In genomic region chr5:111741270-111741669, GRCh38 we compare ENCODE assay signal across 11 cellular contexts. TPM values are rescaled to one million over a fixed set of nuclear protein-coding genes. Genes with fewer than 3 reads are reported as not detected.
DNase-seq lines count a peak whose midpoint lies in the region; ATAC-seq lines count a peak whose summit lies in the region.
"Had no signal": no experiment of that assay in that cellular context is flagged by ENCODE, and none has a peak within 500 bp of the region (broad histone marks: within the 10 kb centered on the region; RNA-seq: fewer than 3 reads in every experiment).

No MANE protein-coding gene starts in this region.

- H3K36me3 ChIP-seq in Karpas-422 (ENCODE audit: insufficient read depth, low read length) = no peaks in the 10 kb centered on the region
- H3K36me3 ChIP-seq: heart right ventricle had no signal

- peaks cover 8% of the 10 kb centered on the region for H3K36me3 Mint-ChIP-seq in activated CD4-positive, alpha-beta T cell treated with anti-CD3 and anti-CD28 coated beads, Interleukin-2, amount 10 ng/mL, durations not matched to agents 24 days and 14 days (ENCODE audit: low read depth)
- H3K36me3 Mint-ChIP-seq in activated CD8-positive, alpha-beta T cell treated with anti-CD3 and anti-CD28 coated beads, Interleukin-2, amount 10 ng/mL, durations not matched to agents 7 days and 5 days (ENCODE audit: low read depth) = no peaks in the 10 kb centered on the region

- CTCF ChIA-PET in activated CD8-positive, alpha-beta T cell treated with anti-CD3 and anti-CD28 coated beads, Interleukin-2, amount 10 ng/mL, durations not matched to agents 7 days and 5 days (lab: Charles Lee) = interaction anchor here (1.3 to 1.9 kb wide), 3 partner anchors 9 to 190 kb away, joined by 3 to 11 read pairs (median 4); partner anchors contain the start of gene NREP

- H3K4me3 ChIP-seq in Karpas-422 (ENCODE audit: low read length) = no peak overlapping the region
- H3K4me3 ChIP-seq: heart right ventricle had no signal

- H3K4me1 Mint-ChIP-seq in activated CD4-positive, alpha-beta T cell treated with anti-CD3 and anti-CD28 coated beads, Interleukin-2, amount 10 ng/mL, durations not matched to agents 24 days and 14 days = peaks cover 41% of the 10 kb centered on the region
- peaks cover 22% of the 10 kb centered on the region for H3K4me1 Mint-ChIP-seq in activated CD8-positive, alpha-beta T cell treated with anti-CD3 and anti-CD28 coated beads, Interleukin-2, amount 10 ng/mL, durations not matched to agents 7 days and 5 days (ENCODE audit: low read depth)
- peaks cover 39% of the 10 kb centered on the region for H3K4me1 Mint-ChIP-seq in stimulated activated naive CD8-positive, alpha-beta T cell treated with anti-CD3 and anti-CD28 coated beads, Interleukin-15, amount 100 ng/mL, for 72 hours

- H3K4me2 ChIP-seq in Karpas-422 (ENCODE audit: low read depth, low read length, poor library complexity, severe bottlenecking) = no peak overlapping the region

- H3K27me3 Mint-ChIP-seq in activated CD4-positive, alpha-beta T cell treated with anti-CD3 and anti-CD28 coated beads, Interleukin-2, amount 10 ng/mL, durations not matched to agents 24 days and 14 days = no peaks in the 10 kb centered on the region
- H3K27me3 Mint-ChIP-seq in activated CD8-positive, alpha-beta T cell treated with anti-CD3 and anti-CD28 coated beads, Interleukin-2, amount 10 ng/mL, durations not matched to agents 7 days and 5 days (ENCODE audit: low read depth) = peaks cover 3% of the 10 kb centered on the region
- H3K27me3 Mint-ChIP-seq in stimulated activated naive CD8-positive, alpha-beta T cell treated with anti-CD3 and anti-CD28 coated beads, Interleukin-15, amount 100 ng/mL, for 72 hours = peaks cover 10% of the 10 kb centered on the region
- H3K27me3 Mint-ChIP-seq: B cell had no signal

- no peak overlapping the region for H3K27ac ChIP-seq in Karpas-422 (ENCODE audit: low read length)

- H3K4me1 ChIP-seq in Karpas-422 (ENCODE audit: low read length) = no peaks in the 10 kb centered on the region

- H3K4me3 Mint-ChIP-seq in activated CD4-positive, alpha-beta T cell treated with anti-CD3 and anti-CD28 coated beads, Interleukin-2, amount 10 ng/mL, durations not matched to agents 24 days and 14 days = peak overlapping the region; percentile 75
- H3K4me3 Mint-ChIP-seq in activated CD8-positive, alpha-beta T cell treated with anti-CD3 and anti-CD28 coated beads, Interleukin-2, amount 10 ng/mL, durations not matched to agents 7 days and 5 days = no peak overlapping the region
- peak overlapping the region; percentile 32 to 53 for H3K4me3 Mint-ChIP-seq in stimulated activated naive CD8-positive, alpha-beta T cell treated with anti-CD3 and anti-CD28 coated beads, Interleukin-15, amount 100 ng/mL, for 72 hours
- H3K4me3 Mint-ChIP-seq: B cell had no signal

- no peak overlapping the region for H2AFZ ChIP-seq in Karpas-422 (ENCODE audit: low read length)

- no peaks in the 10 kb centered on the region for H3K9me3 Mint-ChIP-seq in activated CD4-positive, alpha-beta T cell treated with anti-CD3 and anti-CD28 coated beads, Interleukin-2, amount 10 ng/mL, durations not matched to agents 24 days and 14 days
- H3K9me3 Mint-ChIP-seq in activated CD8-positive, alpha-beta T cell treated with anti-CD3 and anti-CD28 coated beads, Interleukin-2, amount 10 ng/mL, durations not matched to agents 7 days and 5 days (ENCODE audit: insufficient read depth) = no peaks in the 10 kb centered on the region
- H3K9me3 Mint-ChIP-seq in stimulated activated naive CD8-positive, alpha-beta T cell treated with anti-CD3 and anti-CD28 coated beads, Interleukin-15, amount 100 ng/mL, for 72 hours = no peaks in the 10 kb centered on the region

- no peaks in the 10 kb centered on the region for H3K9me2 ChIP-seq in Karpas-422 (replicated peaks; ENCODE audit: insufficient read depth, low read length)

- POLR2A ChIA-PET in activated CD8-positive, alpha-beta T cell treated with anti-CD3 and anti-CD28 coated beads, Interleukin-2, amount 10 ng/mL, durations not matched to agents 7 days and 5 days (lab: Charles Lee) = interaction anchor here (0.9 to 3.6 kb wide), 2 partner anchors 14 to 16 kb away, joined by 3 to 18 read pairs; partner anchors contain the start of gene NREP

- no peaks in the 10 kb centered on the region for H4K20me1 ChIP-seq in Karpas-422 (ENCODE audit: insufficient read depth, low read depth, low read length)

- DNase-seq in activated CD4-positive, alpha-beta T cell treated with anti-CD3 and anti-CD28 coated beads, Interleukin-2, amount 10 ng/mL, durations not matched to agents 24 days and 14 days = peak; percentile 64
- DNase-seq in activated CD4-positive, alpha-beta T cell treated with anti-CD3 and anti-CD28 coated beads, Interleukin-2, amount 50 U/mL, for 1 hour = no peak
- no peak for DNase-seq in activated CD8-positive, alpha-beta T cell treated with anti-CD3 and anti-CD28 coated beads, Interleukin-2, amount 10 ng/mL, durations not matched to agents 7 days and 5 days
- DNase-seq in stimulated activated naive CD8-positive, alpha-beta T cell treated with anti-CD3 and anti-CD28 coated beads, Interleukin-15, amount 100 ng/mL, for 72 hours = no peak
- DNase-seq in KG1 (lab: John Stamatoyannopoulos, UW) (no peak), Karpas-422 (no peak)
- DNase-seq: caudate nucleus, heart right ventricle had no signal

- no peaks in the 10 kb centered on the region for H3K27me3 ChIP-seq in Karpas-422 (ENCODE audit: low read length)
- H3K27me3 ChIP-seq: heart right ventricle had no signal

- intact Hi-C loops in activated CD4-positive, alpha-beta T cell treated with anti-CD3 and anti-CD28 coated beads, Interleukin-2, amount 10 ng/mL, durations not matched to agents 24 days and 14 days (cut with micrococcal nuclease) = loop anchor here (2.0 to 5.0 kb wide), 2 partner anchors 16 to 416 kb away; partner anchors contain the start of gene NREP

- no peaks in the 10 kb centered on the region for H3K79me2 ChIP-seq in Karpas-422 (ENCODE audit: low read length)

- peak; percentile 63 for ATAC-seq in HG03378 (IDR thresholded peaks at IDR 0.05; ENCODE audit: unreplicated experiment)
- peak; percentile 57 for ATAC-seq in activated CD8-positive, alpha-beta T cell treated with anti-CD3 and anti-CD28 coated beads, Interleukin-2, amount 10 ng/mL, durations not matched to agents 7 days and 5 days
- ATAC-seq in stimulated activated naive CD8-positive, alpha-beta T cell treated with anti-CD3 and anti-CD28 coated beads, Interleukin-15, amount 100 ng/mL, for 72 hours = peak; percentile 94
- ATAC-seq in HG02623 (IDR thresholded peaks at IDR 0.05; ENCODE audit: unreplicated experiment) = no peak

- H3K27ac Mint-ChIP-seq in activated CD4-positive, alpha-beta T cell treated with anti-CD3 and anti-CD28 coated beads, Interleukin-2, amount 10 ng/mL, durations not matched to agents 24 days and 14 days = peak overlapping the region; percentile 79
- peak overlapping the region; percentile 40 for H3K27ac Mint-ChIP-seq in activated CD8-positive, alpha-beta T cell treated with anti-CD3 and anti-CD28 coated beads, Interleukin-2, amount 10 ng/mL, durations not matched to agents 7 days and 5 days
- H3K27ac Mint-ChIP-seq in stimulated activated naive CD8-positive, alpha-beta T cell treated with anti-CD3 and anti-CD28 coated beads, Interleukin-15, amount 100 ng/mL, for 72 hours = peak overlapping the region in 1 of 2 donors; percentile 70
- H3K27ac Mint-ChIP-seq: B cell had no signal

- H3K9ac ChIP-seq in Karpas-422 (ENCODE audit: low read length) = no peak overlapping the region

- H3K9me3 ChIP-seq in Karpas-422 (ENCODE audit: low read length) = no peaks in the 10 kb centered on the region
- H3K9me3 ChIP-seq: heart right ventricle had no signal

RNA-seq across cellular contexts. Expression of gene NREP, which starts 15.7 kb away (rescaled TPM):
- total RNA-seq in activated CD4-positive, alpha-beta T cell treated with anti-CD3 and anti-CD28 coated beads, Interleukin-2, amount 10 ng/mL, durations not matched to agents 24 days and 14 days = 21.6 and 22.2 TPM in 2 replicates
- 10 to 100 TPM; 18.6 to 19.7 TPM for total RNA-seq in activated CD8-positive, alpha-beta T cell treated with anti-CD3 and anti-CD28 coated beads, Interleukin-2, amount 10 ng/mL, durations not matched to agents 7 days and 5 days
- 2.7 and 5.8 TPM in 2 replicates for total RNA-seq in Karpas-422 (2014; rRNA removed; shearing (Covaris generic); ENCODE audit: low replicate concordance)
